Comparison of ENCODE assay signal across 15 cellular contexts in genomic region chr2:41947701-41948396, GRCh38.
DNase-seq lines count a peak whose midpoint lies in the region; ATAC-seq and TF ChIP-seq lines count a peak whose summit lies in the region.
"Had no signal": no experiment of that assay in that cellular context is flagged by ENCODE, and none has a peak within 500 bp of the region (broad histone marks: within the 10 kb centered on the region; RNA-seq: fewer than 3 reads in every experiment).

No MANE protein-coding gene starts in this region.

- peak overlapping the region; percentile 35 for H4K91ac ChIP-seq in mesenchymal stem cell (ENCODE audit: low read length)

- no peak overlapping the region for H2AK5ac ChIP-seq in mesenchymal stem cell (ENCODE audit: low read length, severe bottlenecking)

- H3K9me3 ChIP-seq in SK-N-SH (no peaks in the 10 kb centered on the region), heart left ventricle (no peaks in the 10 kb centered on the region), mesenchymal stem cell (ENCODE audit: control insufficient read depth, low read length) (peaks cover 10% of the 10 kb centered on the region), stomach smooth muscle (ENCODE audit: control insufficient read depth in 2 of 2, low read length in 2 of 2) (no peaks in the 10 kb centered on the region)
- H3K9me3 ChIP-seq: SJSA1 had no signal

- H4K20me1 ChIP-seq in SK-N-SH (ENCODE audit: insufficient read depth), result no peaks in the 10 kb centered on the region

- H3K36me3 ChIP-seq in SK-N-SH (replicated peaks in 1 of 2; ENCODE audit: control insufficient read depth in 1 of 2, insufficient read depth in 2 of 2, low read length in 1 of 2) (no peaks in the 10 kb centered on the region), heart left ventricle (no peaks in the 10 kb centered on the region), mesenchymal stem cell (ENCODE audit: control insufficient read depth in 1 of 2, insufficient read depth in 2 of 2, low read depth in 1 of 2, low read length in 2 of 2) (no peaks in the 10 kb centered on the region), stomach smooth muscle (ENCODE audit: control insufficient read depth in 2 of 2, insufficient read depth in 2 of 2, low read length in 2 of 2) (no peaks in the 10 kb centered on the region)
- H3K36me3 ChIP-seq: SJSA1 had no signal

- peak; percentile 45 for TF ChIP-seq RAD21 in SK-N-SH (IDR thresholded peaks at IDR 0.05; ENCODE audit: low read length)

- H4K8ac ChIP-seq in mesenchymal stem cell (ENCODE audit: low read length), result peak overlapping the region; percentile 35

- H3K9me2 ChIP-seq in SK-N-SH, result no peaks in the 10 kb centered on the region

- no peak overlapping the region for H3K18ac ChIP-seq in mesenchymal stem cell (ENCODE audit: low read depth in 1 of 2, low read length in 2 of 2)

- peak overlapping the region; percentile 34 for H2BK5ac ChIP-seq in mesenchymal stem cell (ENCODE audit: low read depth, low read length, poor library complexity, severe bottlenecking)

- WGBS in SK-N-SH (ENCODE audit: low lambda C conversion rate), result 17% methylated on average over 11 of the region's 11 CpGs
- WGBS in heart left ventricle, 4 donors, result 16 to 20% (median 17%) methylated on average over 11 of the region's 11 CpGs
- 4% methylated on average over 10 of the region's 11 CpGs for WGBS in mesenchymal stem cell

- no peak overlapping the region for H3K14ac ChIP-seq in mesenchymal stem cell (ENCODE audit: low read length in 2 of 2)

- H2AFZ ChIP-seq in SK-N-SH (ENCODE audit: low read depth) (no peak overlapping the region), mesenchymal stem cell (ENCODE audit: low read depth, low read length) (no peak overlapping the region)

- peak overlapping the region in 1 of 2 experiments; percentile 29 for H2BK12ac ChIP-seq in mesenchymal stem cell (ENCODE audit: low read length in 2 of 2)

- H2BK15ac ChIP-seq in mesenchymal stem cell (ENCODE audit: low read depth, poor library complexity, severe bottlenecking), result peak overlapping the region; percentile 45

- intact Hi-C loops in heart left ventricle (cut with DNase I), result loop anchor here in 3 of 10 donors (5.0 kb wide), 3 partner anchors 99 to 109 kb away; partner anchors contain the start of gene PKDCC (in 1 of the 3)

- H3K4ac ChIP-seq in mesenchymal stem cell (ENCODE audit: low read depth in 1 of 2, low read length in 2 of 2), result peak overlapping the region; percentile 24 to 42

- CTCF ChIA-PET in SK-N-SH (lab: Yijun Ruan, JAX), result interaction anchor here (0.9 to 3.9 kb wide), 14 partner anchors 10 to 224 kb away, joined by 3 to 40 read pairs (median 5); partner anchors contain the start of gene PKDCC

- POLR2A ChIA-PET in SK-N-SH (lab: Yijun Ruan, JAX), result interaction anchor here (0.8 to 2.2 kb wide), 9 partner anchors 10 to 100 kb away, joined by 3 to 14 read pairs (median 5); partner anchors contain the start of gene PKDCC

- H3K27me3 ChIP-seq in SK-N-SH (ENCODE audit: insufficient read depth), result peaks cover 15% of the 10 kb centered on the region
- H3K27me3 ChIP-seq in heart left ventricle, result no peaks in the 10 kb centered on the region
- H3K27me3 ChIP-seq in mesenchymal stem cell (ENCODE audit: control insufficient read depth in 1 of 2, insufficient read depth in 1 of 2, low read length in 2 of 2), result peaks cover 4 to 61% of the 10 kb centered on the region in 2 experiments
- H3K27me3 ChIP-seq in stomach smooth muscle (ENCODE audit: control insufficient read depth in 1 of 2, insufficient read depth in 2 of 2, low read length in 2 of 2), result no peaks in the 10 kb centered on the region
- H3K27me3 ChIP-seq: SJSA1 had no signal

- H3K4me1 ChIP-seq in SK-N-SH (ENCODE audit: control insufficient read depth in 1 of 2, insufficient read depth in 2 of 2, low read depth in 1 of 2, low read length in 1 of 2), result peaks cover 0 to 52% of the 10 kb centered on the region in 2 experiments; a peak in 3 of 4 replicates
- H3K4me1 ChIP-seq in heart left ventricle, result peaks cover 0 to 54% (median 28%) of the 10 kb centered on the region in 12 donors
- no peaks in the 10 kb centered on the region for H3K4me1 ChIP-seq in mesenchymal stem cell (ENCODE audit: control insufficient read depth, insufficient read depth, low read depth, low read length)
- peaks cover 10% of the 10 kb centered on the region for H3K4me1 ChIP-seq in stomach smooth muscle (ENCODE audit: control insufficient read depth, insufficient read depth, low read length)

- peak overlapping the region in 1 of 2 experiments; percentile 95; a peak in 2 of 4 replicates for H3K27ac ChIP-seq in SK-N-SH (ENCODE audit: low read depth in 2 of 2, low read length in 1 of 2)
- H3K27ac ChIP-seq in heart left ventricle, result peak overlapping the region in 11 of 12 donors; percentile 10 to 90 (median 63)
- no peak overlapping the region for H3K27ac ChIP-seq in mesenchymal stem cell (ENCODE audit: low read length, poor library complexity, severe bottlenecking)
- peak overlapping the region; percentile 70 for H3K27ac ChIP-seq in stomach smooth muscle (ENCODE audit: low read length)
- H3K27ac ChIP-seq: SJSA1 had no signal

- peak in 1 of 2 experiments; percentile 89; a peak in 2 of 4 replicates for TF ChIP-seq EP300 in SK-N-SH (IDR thresholded peaks at IDR 0.05; ENCODE audit: borderline replicate concordance in 1 of 2, low read depth in 1 of 2, low read length in 1 of 2)

- DNase-seq in SK-N-SH (peak; percentile 81), heart left ventricle (peak; percentile 67 to 83 (median 71)), mesenchymal stem cell (peak; percentile 42), ecto neural progenitor cell (ENCODE audit: low spot score) (no peak)
- no peak for DNase-seq in activated CD4-positive, alpha-beta T cell treated with anti-CD3 and anti-CD28 coated beads for 1 hour
- no peak for DNase-seq in stimulated activated CD4-positive, alpha-beta T cell treated with anti-CD3 and anti-CD28 coated beads, Interleukin-4, amount 100 ng/mL, for 24 hours
- DNase-seq: activated CD4-positive, alpha-beta memory T cell treated with anti-CD3 and anti-CD28 coated beads, Interleukin-2, amount 10 ng/mL, durations not matched to agents 7 days and 5 days; activated naive CD8-positive, alpha-beta T cell treated with anti-CD3 and anti-CD28 coated beads, Interleukin-2, amount 10 ng/mL, durations not matched to agents 7 days and 5 days; activated T-cell treated with anti-CD3 and anti-CD28 coated beads, Interleukin-2, amount 50 U/mL, for 48 hours; foreskin melanocyte; Kasumi-1; NCI-H1436 had no signal

- H3K4me2 ChIP-seq in SK-N-SH (no peak overlapping the region), mesenchymal stem cell (ENCODE audit: low read length, poor library complexity, severe bottlenecking) (no peak overlapping the region)

- H3K79me2 ChIP-seq in SK-N-SH (ENCODE audit: insufficient read depth), result no peaks in the 10 kb centered on the region

- H3K9ac ChIP-seq in SK-N-SH (no peak overlapping the region), mesenchymal stem cell (ENCODE audit: low read length) (no peak overlapping the region), stomach smooth muscle (ENCODE audit: low read length in 2 of 2) (peak overlapping the region in 1 of 2 donors; percentile 47)

- peak; percentile 95 to 98 (median 98) for ATAC-seq in heart left ventricle
- ATAC-seq in GM21526 (IDR thresholded peaks at IDR 0.05; ENCODE audit: low FRiP score, unreplicated experiment), result no peak

- no peak overlapping the region; a peak in 1 of 4 replicates for H3K4me3 ChIP-seq in SK-N-SH (ENCODE audit: low read depth in 2 of 2, low read length in 1 of 2)
- H3K4me3 ChIP-seq in heart left ventricle, result no peak overlapping the region
- no peak overlapping the region for H3K4me3 ChIP-seq in mesenchymal stem cell (ENCODE audit: insufficient read depth in 1 of 2, low read depth in 1 of 2, low read length in 2 of 2)
- H3K4me3 ChIP-seq in stomach smooth muscle (ENCODE audit: low read length in 2 of 2), result peak overlapping the region in 1 of 2 donors; percentile 0
- H3K4me3 ChIP-seq: SJSA1 had no signal

- H3K23ac ChIP-seq in mesenchymal stem cell (ENCODE audit: low read length in 2 of 2), result no peak overlapping the region

- H3K79me1 ChIP-seq in mesenchymal stem cell (replicated peaks; ENCODE audit: low read length, poor library complexity, severe bottlenecking), result no peaks in the 10 kb centered on the region

- H2BK120ac ChIP-seq in mesenchymal stem cell (ENCODE audit: low read depth, low read length), result no peak overlapping the region

- no peak for TF ChIP-seq CTCF in SK-N-SH (IDR thresholded peaks at IDR 0.05)
- TF ChIP-seq CTCF in heart left ventricle (IDR thresholded peaks at IDR 0.05), result no peak

- H3F3A ChIP-seq in SK-N-SH (replicated peaks; ENCODE audit: insufficient read depth), result no peaks in the 10 kb centered on the region

- no peak for TF ChIP-seq POLR2A in heart left ventricle (IDR thresholded peaks at IDR 0.05)

TF ChIP-seq in SK-N-SH, 30 proteins besides CTCF, POLR2A, EP300 and RAD21 (continues in another document):
- TF ChIP-seq RCOR1 (IDR thresholded peaks at IDR 0.05; ENCODE audit: low read length) (peak; percentile 77), TCF12 (IDR thresholded peaks at IDR 0.05) (peak; percentile 39; the same call in 1 of the 2 replicates), MAX (IDR thresholded peaks at IDR 0.05; ENCODE audit: low read depth) (no peak), MEF2A (IDR thresholded peaks at IDR 0.05; ENCODE audit: borderline replicate concordance, low read depth) (no peak), SIN3A (IDR thresholded peaks at IDR 0.05; ENCODE audit: borderline replicate concordance, low read depth, low read length) (no peak), PBX3 (IDR thresholded peaks at IDR 0.05) (0 out of 2 replicates have a peak, but pooled peaks have one; percentile 10), TAF1 (IDR thresholded peaks at IDR 0.05; ENCODE audit: borderline replicate concordance, low read depth, low read length) (no peak), CHD2 (IDR thresholded peaks at IDR 0.05; ENCODE audit: low read length, partially characterized antibody) (peak; percentile 73), MXI1 (IDR thresholded peaks at IDR 0.05; ENCODE audit: low read depth, low read length) (no peak), RFX5 (IDR thresholded peaks at IDR 0.05; ENCODE audit: low read length) (peak; percentile 24; the same call in 1 of the 2 replicates), RXRA (IDR thresholded peaks at IDR 0.05; ENCODE audit: borderline replicate concordance, low read depth) (no peak)

Comparison
In these comparisons a context has a peak if more than half of its experiments do, and no peak if none do; other contexts are left out.
1. DNase-seq: peak in SK-N-SH (single experiment), heart left ventricle (5 of 5) and mesenchymal stem cell (single experiment); none in activated CD4-positive, alpha-beta T cell treated with anti-CD3 and anti-CD28 coated beads for 1 hour (single experiment), ecto neural progenitor cell (single experiment) and stimulated activated CD4-positive, alpha-beta T cell treated with anti-CD3 and anti-CD28 coated beads, Interleukin-4, amount 100 ng/mL, for 24 hours (single experiment).